1 cellular context compared by ENCODE assay signal in the genomic region with DNA sequence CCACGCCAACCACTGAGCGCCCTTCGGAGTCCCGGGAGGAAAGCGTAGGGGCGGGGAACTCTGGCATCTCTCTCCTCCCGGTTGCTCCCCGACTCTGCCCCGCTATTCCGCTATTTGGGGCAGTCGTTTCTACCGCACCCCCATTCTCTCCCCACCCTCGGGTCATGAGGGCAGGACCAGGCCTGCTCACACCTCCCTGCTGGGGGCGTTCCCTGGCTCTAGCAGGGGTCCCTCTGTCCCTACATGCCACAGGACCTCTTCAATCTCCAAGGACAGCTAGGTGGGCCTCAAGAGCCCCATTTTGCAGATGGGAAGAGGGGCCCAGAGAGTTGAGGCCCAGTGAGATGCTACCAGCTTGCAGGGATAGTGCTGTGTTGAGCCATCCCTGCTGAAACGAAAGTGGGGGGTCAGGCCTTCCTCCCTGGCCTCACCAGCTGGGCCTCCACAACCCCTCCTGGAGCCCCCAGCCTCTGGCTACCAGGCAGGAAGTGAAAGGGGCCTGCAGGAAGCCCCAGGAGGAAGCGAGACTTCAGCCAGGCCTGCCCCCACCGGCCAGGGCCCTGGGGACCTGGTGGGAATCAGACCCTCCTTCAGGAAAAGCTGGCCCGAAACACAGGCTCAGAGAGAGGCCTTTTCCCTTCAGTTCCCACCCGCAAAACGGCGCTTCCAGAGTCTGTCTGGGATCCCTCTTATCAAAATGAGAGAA.
TF ChIP-seq lines count a peak whose summit lies in the region.

No MANE protein-coding gene starts in this region.

TF ChIP-seq in GM12878, 131 proteins besides CTCF, POLR2A, EP300 and RAD21 (continued from another document and continues in another):
- TF ChIP-seq TARDBP (IDR thresholded peaks at IDR 0.05; ENCODE audit: borderline replicate concordance) (peak; percentile 11; the same call in 1 of the 2 replicates), CREB1 (IDR thresholded peaks at IDR 0.05; ENCODE audit: low read depth) (no peak), KAT2A (conservative IDR thresholded peaks at IDR 0.05; ENCODE audit: control insufficient read depth, low read depth, low read length) (no peak), NBN (IDR thresholded peaks at IDR 0.05) (peak; percentile 74; the same call in 1 of the 2 replicates), BACH1 (IDR thresholded peaks at IDR 0.05; ENCODE audit: borderline replicate concordance) (peak; percentile 82), ZBED1 (IDR thresholded peaks at IDR 0.05; ENCODE audit: borderline replicate concordance) (no peak; the same call in 1 of the 2 replicates), MTA3 (IDR thresholded peaks at IDR 0.05; ENCODE audit: borderline replicate concordance, low read length) (no peak), EED (IDR thresholded peaks at IDR 0.05; ENCODE audit: low read depth) (peak; percentile 98), LARP7 (IDR thresholded peaks at IDR 0.05) (peak; percentile 85), FOS (IDR thresholded peaks at IDR 0.05; ENCODE audit: borderline replicate concordance, extremely low read depth, insufficient read length) (no peak), STAT1 (conservative IDR thresholded peaks at IDR 0.05) (peak; percentile 31; the same call in 1 of the 2 replicates), FOXM1 (IDR thresholded peaks at IDR 0.05; ENCODE audit: low read depth, low read length) (no peak), MEF2A (IDR thresholded peaks at IDR 0.05; ENCODE audit: insufficient read depth, low read depth, low read length) (0 out of 2 replicates have a peak, but pooled peaks have one; percentile 51), CBX5 (IDR thresholded peaks at IDR 0.05; ENCODE audit: low read depth) (no peak), GATAD2B (conservative IDR thresholded peaks at IDR 0.05; ENCODE audit: low read depth) (peak; percentile 95), ZSCAN29 (IDR thresholded peaks at IDR 0.05) (0 out of 2 replicates have a peak, but pooled peaks have one; percentile 47), MXI1 (IDR thresholded peaks at IDR 0.05; ENCODE audit: low read depth, low read length) (0 out of 2 replicates have a peak, but pooled peaks have one; percentile 27), BHLHE40 (IDR thresholded peaks at IDR 0.05; ENCODE audit: borderline replicate concordance in 1 of 2, low read depth in 2 of 2, low read length in 1 of 2) (no peak), POLR2AphosphoS5 (IDR thresholded peaks at IDR 0.05; ENCODE audit: low read length) (no peak), ZNF207 (IDR thresholded peaks at IDR 0.05; ENCODE audit: borderline replicate concordance) (0 out of 2 replicates have a peak, but pooled peaks have one; percentile 25), NFIC (IDR thresholded peaks at IDR 0.05; ENCODE audit: low read depth, low read length) (no peak), NR2F1 (conservative IDR thresholded peaks at IDR 0.05) (peak; percentile 79), SMAD1 (IDR thresholded peaks at IDR 0.05; ENCODE audit: low read depth, partially characterized antibody) (peak; percentile 33), CEBPB (IDR thresholded peaks at IDR 0.05; ENCODE audit: borderline replicate concordance in 1 of 2, low read depth in 2 of 2, low read length in 2 of 2) (no peak), RUNX3 (IDR thresholded peaks at IDR 0.05; ENCODE audit: low read length) (no peak), ZZZ3 (IDR thresholded peaks at IDR 0.05; ENCODE audit: control insufficient read depth, insufficient read length, low read depth) (no peak), SIN3A (IDR thresholded peaks at IDR 0.05; ENCODE audit: low read depth, low read length) (no peak)
- TF ChIP-seq, protein P1, sequence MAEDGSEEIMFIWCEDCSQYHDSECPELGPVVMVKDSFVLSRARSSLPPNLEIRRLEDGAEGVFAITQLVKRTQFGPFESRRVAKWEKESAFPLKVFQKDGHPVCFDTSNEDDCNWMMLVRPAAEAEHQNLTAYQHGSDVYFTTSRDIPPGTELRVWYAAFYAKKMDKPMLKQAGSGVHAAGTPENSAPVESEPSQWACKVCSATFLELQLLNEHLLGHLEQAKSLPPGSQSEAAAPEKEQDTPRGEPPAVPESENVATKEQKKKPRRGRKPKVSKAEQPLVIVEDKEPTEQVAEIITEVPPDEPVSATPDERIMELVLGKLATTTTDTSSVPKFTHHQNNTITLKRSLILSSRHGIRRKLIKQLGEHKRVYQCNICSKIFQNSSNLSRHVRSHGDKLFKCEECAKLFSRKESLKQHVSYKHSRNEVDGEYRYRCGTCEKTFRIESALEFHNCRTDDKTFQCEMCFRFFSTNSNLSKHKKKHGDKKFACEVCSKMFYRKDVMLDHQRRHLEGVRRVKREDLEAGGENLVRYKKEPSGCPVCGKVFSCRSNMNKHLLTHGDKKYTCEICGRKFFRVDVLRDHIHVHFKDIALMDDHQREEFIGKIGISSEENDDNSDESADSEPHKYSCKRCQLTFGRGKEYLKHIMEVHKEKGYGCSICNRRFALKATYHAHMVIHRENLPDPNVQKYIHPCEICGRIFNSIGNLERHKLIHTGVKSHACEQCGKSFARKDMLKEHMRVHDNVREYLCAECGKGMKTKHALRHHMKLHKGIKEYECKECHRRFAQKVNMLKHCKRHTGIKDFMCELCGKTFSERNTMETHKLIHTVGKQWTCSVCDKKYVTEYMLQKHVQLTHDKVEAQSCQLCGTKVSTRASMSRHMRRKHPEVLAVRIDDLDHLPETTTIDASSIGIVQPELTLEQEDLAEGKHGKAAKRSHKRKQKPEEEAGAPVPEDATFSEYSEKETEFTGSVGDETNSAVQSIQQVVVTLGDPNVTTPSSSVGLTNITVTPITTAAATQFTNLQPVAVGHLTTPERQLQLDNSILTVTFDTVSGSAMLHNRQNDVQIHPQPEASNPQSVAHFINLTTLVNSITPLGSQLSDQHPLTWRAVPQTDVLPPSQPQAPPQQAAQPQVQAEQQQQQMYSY (CRISPR knock-in tag; IDR thresholded peaks at IDR 0.05) = no peak
- TF ChIP-seq, protein P2, sequence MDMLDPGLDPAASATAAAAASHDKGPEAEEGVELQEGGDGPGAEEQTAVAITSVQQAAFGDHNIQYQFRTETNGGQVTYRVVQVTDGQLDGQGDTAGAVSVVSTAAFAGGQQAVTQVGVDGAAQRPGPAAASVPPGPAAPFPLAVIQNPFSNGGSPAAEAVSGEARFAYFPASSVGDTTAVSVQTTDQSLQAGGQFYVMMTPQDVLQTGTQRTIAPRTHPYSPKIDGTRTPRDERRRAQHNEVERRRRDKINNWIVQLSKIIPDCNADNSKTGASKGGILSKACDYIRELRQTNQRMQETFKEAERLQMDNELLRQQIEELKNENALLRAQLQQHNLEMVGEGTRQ (IDR thresholded peaks at IDR 0.05; ENCODE audit: borderline replicate concordance, low read depth, low read length) = no peak
- TF ChIP-seq, protein P3, sequence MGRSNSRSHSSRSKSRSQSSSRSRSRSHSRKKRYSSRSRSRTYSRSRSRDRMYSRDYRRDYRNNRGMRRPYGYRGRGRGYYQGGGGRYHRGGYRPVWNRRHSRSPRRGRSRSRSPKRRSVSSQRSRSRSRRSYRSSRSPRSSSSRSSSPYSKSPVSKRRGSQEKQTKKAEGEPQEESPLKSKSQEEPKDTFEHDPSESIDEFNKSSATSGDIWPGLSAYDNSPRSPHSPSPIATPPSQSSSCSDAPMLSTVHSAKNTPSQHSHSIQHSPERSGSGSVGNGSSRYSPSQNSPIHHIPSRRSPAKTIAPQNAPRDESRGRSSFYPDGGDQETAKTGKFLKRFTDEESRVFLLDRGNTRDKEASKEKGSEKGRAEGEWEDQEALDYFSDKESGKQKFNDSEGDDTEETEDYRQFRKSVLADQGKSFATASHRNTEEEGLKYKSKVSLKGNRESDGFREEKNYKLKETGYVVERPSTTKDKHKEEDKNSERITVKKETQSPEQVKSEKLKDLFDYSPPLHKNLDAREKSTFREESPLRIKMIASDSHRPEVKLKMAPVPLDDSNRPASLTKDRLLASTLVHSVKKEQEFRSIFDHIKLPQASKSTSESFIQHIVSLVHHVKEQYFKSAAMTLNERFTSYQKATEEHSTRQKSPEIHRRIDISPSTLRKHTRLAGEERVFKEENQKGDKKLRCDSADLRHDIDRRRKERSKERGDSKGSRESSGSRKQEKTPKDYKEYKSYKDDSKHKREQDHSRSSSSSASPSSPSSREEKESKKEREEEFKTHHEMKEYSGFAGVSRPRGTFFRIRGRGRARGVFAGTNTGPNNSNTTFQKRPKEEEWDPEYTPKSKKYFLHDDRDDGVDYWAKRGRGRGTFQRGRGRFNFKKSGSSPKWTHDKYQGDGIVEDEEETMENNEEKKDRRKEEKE (IDR thresholded peaks at IDR 0.05) = no peak
- TF ChIP-seq, protein P4, sequence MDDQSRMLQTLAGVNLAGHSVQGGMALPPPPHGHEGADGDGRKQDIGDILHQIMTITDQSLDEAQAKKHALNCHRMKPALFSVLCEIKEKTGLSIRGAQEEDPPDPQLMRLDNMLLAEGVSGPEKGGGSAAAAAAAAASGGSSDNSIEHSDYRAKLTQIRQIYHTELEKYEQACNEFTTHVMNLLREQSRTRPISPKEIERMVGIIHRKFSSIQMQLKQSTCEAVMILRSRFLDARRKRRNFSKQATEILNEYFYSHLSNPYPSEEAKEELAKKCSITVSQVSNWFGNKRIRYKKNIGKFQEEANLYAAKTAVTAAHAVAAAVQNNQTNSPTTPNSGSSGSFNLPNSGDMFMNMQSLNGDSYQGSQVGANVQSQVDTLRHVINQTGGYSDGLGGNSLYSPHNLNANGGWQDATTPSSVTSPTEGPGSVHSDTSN (IDR thresholded peaks at IDR 0.05; ENCODE audit: insufficient replicate concordance, low read depth, low read length) = peak; percentile 27
- TF ChIP-seq, protein P5, sequence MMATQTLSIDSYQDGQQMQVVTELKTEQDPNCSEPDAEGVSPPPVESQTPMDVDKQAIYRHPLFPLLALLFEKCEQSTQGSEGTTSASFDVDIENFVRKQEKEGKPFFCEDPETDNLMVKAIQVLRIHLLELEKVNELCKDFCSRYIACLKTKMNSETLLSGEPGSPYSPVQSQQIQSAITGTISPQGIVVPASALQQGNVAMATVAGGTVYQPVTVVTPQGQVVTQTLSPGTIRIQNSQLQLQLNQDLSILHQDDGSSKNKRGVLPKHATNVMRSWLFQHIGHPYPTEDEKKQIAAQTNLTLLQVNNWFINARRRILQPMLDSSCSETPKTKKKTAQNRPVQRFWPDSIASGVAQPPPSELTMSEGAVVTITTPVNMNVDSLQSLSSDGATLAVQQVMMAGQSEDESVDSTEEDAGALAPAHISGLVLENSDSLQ (IDR thresholded peaks at IDR 0.05) = no peak
- TF ChIP-seq, protein P6, sequence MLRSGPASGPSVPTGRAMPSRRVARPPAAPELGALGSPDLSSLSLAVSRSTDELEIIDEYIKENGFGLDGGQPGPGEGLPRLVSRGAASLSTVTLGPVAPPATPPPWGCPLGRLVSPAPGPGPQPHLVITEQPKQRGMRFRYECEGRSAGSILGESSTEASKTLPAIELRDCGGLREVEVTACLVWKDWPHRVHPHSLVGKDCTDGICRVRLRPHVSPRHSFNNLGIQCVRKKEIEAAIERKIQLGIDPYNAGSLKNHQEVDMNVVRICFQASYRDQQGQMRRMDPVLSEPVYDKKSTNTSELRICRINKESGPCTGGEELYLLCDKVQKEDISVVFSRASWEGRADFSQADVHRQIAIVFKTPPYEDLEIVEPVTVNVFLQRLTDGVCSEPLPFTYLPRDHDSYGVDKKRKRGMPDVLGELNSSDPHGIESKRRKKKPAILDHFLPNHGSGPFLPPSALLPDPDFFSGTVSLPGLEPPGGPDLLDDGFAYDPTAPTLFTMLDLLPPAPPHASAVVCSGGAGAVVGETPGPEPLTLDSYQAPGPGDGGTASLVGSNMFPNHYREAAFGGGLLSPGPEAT (IDR thresholded peaks at IDR 0.05; ENCODE audit: low read depth) = peak; percentile 69; the same call in 1 of the 2 replicates
- TF ChIP-seq, protein P7, sequence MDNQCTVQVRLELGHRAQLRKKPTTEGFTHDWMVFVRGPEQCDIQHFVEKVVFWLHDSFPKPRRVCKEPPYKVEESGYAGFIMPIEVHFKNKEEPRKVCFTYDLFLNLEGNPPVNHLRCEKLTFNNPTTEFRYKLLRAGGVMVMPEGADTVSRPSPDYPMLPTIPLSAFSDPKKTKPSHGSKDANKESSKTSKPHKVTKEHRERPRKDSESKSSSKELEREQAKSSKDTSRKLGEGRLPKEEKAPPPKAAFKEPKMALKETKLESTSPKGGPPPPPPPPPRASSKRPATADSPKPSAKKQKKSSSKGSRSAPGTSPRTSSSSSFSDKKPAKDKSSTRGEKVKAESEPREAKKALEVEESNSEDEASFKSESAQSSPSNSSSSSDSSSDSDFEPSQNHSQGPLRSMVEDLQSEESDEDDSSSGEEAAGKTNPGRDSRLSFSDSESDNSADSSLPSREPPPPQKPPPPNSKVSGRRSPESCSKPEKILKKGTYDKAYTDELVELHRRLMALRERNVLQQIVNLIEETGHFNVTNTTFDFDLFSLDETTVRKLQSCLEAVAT (IDR thresholded peaks at IDR 0.05) = peak; percentile 71
- TF ChIP-seq, protein P8, sequence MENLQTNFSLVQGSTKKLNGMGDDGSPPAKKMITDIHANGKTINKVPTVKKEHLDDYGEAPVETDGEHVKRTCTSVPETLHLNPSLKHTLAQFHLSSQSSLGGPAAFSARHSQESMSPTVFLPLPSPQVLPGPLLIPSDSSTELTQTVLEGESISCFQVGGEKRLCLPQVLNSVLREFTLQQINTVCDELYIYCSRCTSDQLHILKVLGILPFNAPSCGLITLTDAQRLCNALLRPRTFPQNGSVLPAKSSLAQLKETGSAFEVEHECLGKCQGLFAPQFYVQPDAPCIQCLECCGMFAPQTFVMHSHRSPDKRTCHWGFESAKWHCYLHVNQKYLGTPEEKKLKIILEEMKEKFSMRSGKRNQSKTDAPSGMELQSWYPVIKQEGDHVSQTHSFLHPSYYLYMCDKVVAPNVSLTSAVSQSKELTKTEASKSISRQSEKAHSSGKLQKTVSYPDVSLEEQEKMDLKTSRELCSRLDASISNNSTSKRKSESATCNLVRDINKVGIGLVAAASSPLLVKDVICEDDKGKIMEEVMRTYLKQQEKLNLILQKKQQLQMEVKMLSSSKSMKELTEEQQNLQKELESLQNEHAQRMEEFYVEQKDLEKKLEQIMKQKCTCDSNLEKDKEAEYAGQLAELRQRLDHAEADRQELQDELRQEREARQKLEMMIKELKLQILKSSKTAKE (IDR thresholded peaks at IDR 0.05; ENCODE audit: low read depth, poor library complexity, severe bottlenecking) = no peak
- TF ChIP-seq, protein P9, sequence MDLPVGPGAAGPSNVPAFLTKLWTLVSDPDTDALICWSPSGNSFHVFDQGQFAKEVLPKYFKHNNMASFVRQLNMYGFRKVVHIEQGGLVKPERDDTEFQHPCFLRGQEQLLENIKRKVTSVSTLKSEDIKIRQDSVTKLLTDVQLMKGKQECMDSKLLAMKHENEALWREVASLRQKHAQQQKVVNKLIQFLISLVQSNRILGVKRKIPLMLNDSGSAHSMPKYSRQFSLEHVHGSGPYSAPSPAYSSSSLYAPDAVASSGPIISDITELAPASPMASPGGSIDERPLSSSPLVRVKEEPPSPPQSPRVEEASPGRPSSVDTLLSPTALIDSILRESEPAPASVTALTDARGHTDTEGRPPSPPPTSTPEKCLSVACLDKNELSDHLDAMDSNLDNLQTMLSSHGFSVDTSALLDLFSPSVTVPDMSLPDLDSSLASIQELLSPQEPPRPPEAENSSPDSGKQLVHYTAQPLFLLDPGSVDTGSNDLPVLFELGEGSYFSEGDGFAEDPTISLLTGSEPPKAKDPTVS (IDR thresholded peaks at IDR 0.05; ENCODE audit: low read depth, low read length) = no peak
